ENCODE assay signal across 16 cellular contexts in genomic region chr1:102897537-102897936, GRCh38.
DNase-seq lines count a peak whose midpoint lies in the region; ATAC-seq and TF ChIP-seq lines count a peak whose summit lies in the region.
"Had no signal": no experiment of that assay in that cellular context is flagged by ENCODE, and none has a peak within 500 bp of the region (broad histone marks: within the 10 kb centered on the region; RNA-seq: fewer than 3 reads in every experiment).

No MANE protein-coding gene starts in this region.

- intact Hi-C loops in A673 (cut with micrococcal nuclease; ENCODE audit: unreplicated experiment) = no loop called here

- H3K36me3 ChIP-seq in A673 (ENCODE audit: insufficient read depth, low read length, poor library complexity, severe bottlenecking) = no peaks in the 10 kb centered on the region
- H3K36me3 ChIP-seq: lower lobe of right lung, uterus had no signal

- TF ChIP-seq CTCF in A673 (conservative IDR thresholded peaks at IDR 0.05; ENCODE audit: low read depth, low read length) (no peak), astrocyte of the spinal cord (IDR thresholded peaks at IDR 0.05; ENCODE audit: low read depth, low read length) (no peak)

- in situ Hi-C loops in astrocyte of the spinal cord (cut with HindIII; ENCODE audit: low sequenced_read_pairs) = no loop called here

- H3K4me1 ChIP-seq in A673 (ENCODE audit: insufficient read depth, low read length, poor library complexity, severe bottlenecking) = no peaks in the 10 kb centered on the region
- H3K4me1 ChIP-seq: lower lobe of right lung had no signal

- BruUV-seq in A673 (replicated peaks; lab: Mats Ljungman, UMichigan) = no TSS peak

- CTCF ChIA-PET in A673 (lab: Charles Lee) = no interaction called here

- ATAC-seq in GM21515 (IDR thresholded peaks at IDR 0.05; ENCODE audit: unreplicated experiment) = no peak
- ATAC-seq in HG02884 (IDR thresholded peaks at IDR 0.05; ENCODE audit: unreplicated experiment) = no peak
- ATAC-seq: lower lobe of right lung had no signal

- H3K27me3 ChIP-seq in A673 (replicated peaks; ENCODE audit: insufficient read depth, low read depth, low read length, poor library complexity) = no peaks in the 10 kb centered on the region
- H3K27me3 ChIP-seq: uterus had no signal

- H3K9me3 ChIP-seq in A673 (ENCODE audit: low read depth, low read length, poor library complexity, severe bottlenecking) = no peaks in the 10 kb centered on the region
- H3K9me3 ChIP-seq: lower lobe of right lung, uterus had no signal

- peak; percentile 24 for DNase-seq in A673 (ENCODE audit: low spot score)
- DNase-seq in HT1080 (ENCODE audit: low read depth) = peak; percentile 58
- DNase-seq in astrocyte of the spinal cord (ENCODE audit: low read depth, low spot score) = peak; percentile 85
- DNase-seq in inferior parietal cortex (ENCODE audit: extremely low spot score) = peak; percentile 31
- no peak for DNase-seq in anterior cingulate cortex (lab: John Stamatoyannopoulos, UW)
- no peak for DNase-seq in MV-4-11 (lab: John Stamatoyannopoulos, UW)
- DNase-seq: activated naive CD8-positive, alpha-beta T cell treated with anti-CD3 and anti-CD28 coated beads, Interleukin-2, amount 10 ng/mL, durations not matched to agents 7 days and 5 days; effector CD4-positive, alpha-beta T cell; hippocampal formation; lower lobe of right lung; NCI-H1436; NCI-H69; nucleus accumbens; uterus had no signal

- H3K4me3 ChIP-seq in A673 (ENCODE audit: low read depth, low read length, poor library complexity, severe bottlenecking) (no peak overlapping the region), astrocyte of the spinal cord (ENCODE audit: low read depth, low read length) (no peak overlapping the region)
- H3K4me3 ChIP-seq: lower lobe of right lung, uterus had no signal

- POLR2A ChIA-PET in A673 (lab: Charles Lee; ENCODE audit: low non-redundant PET) = no interaction called here

- H3K27ac ChIP-seq in A673 (ENCODE audit: low read depth, low read length, poor library complexity, severe bottlenecking) = no peak overlapping the region
- H3K27ac ChIP-seq: lower lobe of right lung, uterus had no signal

Comparison
In these comparisons a context has a peak if more than half of its experiments do, and no peak if none do; other contexts are left out.
1. DNase-seq: peak in A673 (single experiment), HT1080 (single experiment), astrocyte of the spinal cord (single experiment) and inferior parietal cortex (single experiment); none in anterior cingulate cortex (0 of 58) and MV-4-11 (single experiment).